38 cellular contexts compared by ENCODE assay signal in genomic region chr7:122989041-122989440, GRCh38. TPM values are rescaled to one million over a fixed set of nuclear protein-coding genes. Genes with fewer than 3 reads are reported as not detected.
"Had no signal": no experiment of that assay in that cellular context is flagged by ENCODE, and none has a peak within 500 bp of the region (broad histone marks: within the 10 kb centered on the region; RNA-seq: fewer than 3 reads in every experiment).

No MANE protein-coding gene starts in this region.

- FAIRE-seq: bronchial epithelial cell, TTC549 had no signal

- H3K9me3 Mint-ChIP-seq: activated B cell treated with CpG ODN at 0.5 μM for 24 hours; activated CD4-positive, alpha-beta T cell treated with anti-CD3 and anti-CD28 coated beads, Interleukin-2, amount 10 ng/mL, durations not matched to agents 24 days and 14 days; activated T-helper 1 cell treated with anti-CD3 and anti-CD28 coated beads, Interleukin-12 subunit alpha, Interleukin-12 subunit beta, Interleukin-2, Interleukin-4 antibody, amounts not matched to agents 30 ng/mL and 10 ng/mL and 1 ng/mL, durations not matched to agents 14 hours and 24 hours and 36 hours; T-helper 1 cell treated with Interleukin-12 subunit alpha and Interleukin-12 subunit beta and Interleukin-4 antibody, amounts not matched to agents 30 μg/mL and 1 μg/mL, for 36 hours; T-helper 2 cell treated with Interferon-gamma antibody and Interleukin-4, amounts not matched to agents 5 μg/mL and 100 μg/mL, for 36 hours had no signal

- H3K4me1 ChIP-seq: adrenal gland had no signal

- H3K9me3 ChIP-seq: adrenal gland had no signal

- H3K27ac Mint-ChIP-seq: activated B cell treated with CpG ODN at 0.5 μM for 24 hours; activated CD4-positive, alpha-beta memory T cell treated with anti-CD3 and anti-CD28 coated beads for 36 hours; activated CD4-positive, alpha-beta T cell treated with anti-CD3 and anti-CD28 coated beads, Interleukin-2, amount 10 ng/mL, durations not matched to agents 24 days and 14 days; activated CD8-positive, alpha-beta T cell treated with anti-CD3 and anti-CD28 coated beads for 36 hours; activated naive CD4-positive, alpha-beta T cell treated with anti-CD3 and anti-CD28 coated beads for 36 hours; activated naive CD4-positive, alpha-beta T cell treated with anti-CD3 and anti-CD28 coated beads, Interleukin-2, amount 50 U/mL, for 72 hours; activated naive CD8-positive, alpha-beta T cell treated with anti-CD3 and anti-CD28 coated beads for 36 hours; activated T-cell treated with anti-CD3 and anti-CD28 coated beads, Interleukin-2, amount 50 U/mL, for 72 hours; activated T-helper 1 cell treated with anti-CD3 and anti-CD28 coated beads, Interleukin-12 subunit alpha, Interleukin-12 subunit beta, Interleukin-2, Interleukin-4 antibody, amounts not matched to agents 30 ng/mL and 10 ng/mL and 1 ng/mL, durations not matched to agents 14 hours and 24 hours and 36 hours; activated T-helper 17 cell treated with anti-CD3 and anti-CD28 coated beads, Interleukin-2, amount 50 U/mL, for 72 hours; brain; T-helper 1 cell treated with Interleukin-12 subunit alpha and Interleukin-12 subunit beta and Interleukin-4 antibody, amounts not matched to agents 30 μg/mL and 1 μg/mL, for 36 hours; T-helper 2 cell treated with Interferon-gamma antibody and Interleukin-4, amounts not matched to agents 5 μg/mL and 100 μg/mL, for 36 hours had no signal

- H3K4me3 Mint-ChIP-seq: activated B cell treated with CpG ODN at 0.5 μM for 24 hours; activated CD4-positive, alpha-beta memory T cell treated with anti-CD3 and anti-CD28 coated beads for 36 hours; activated CD4-positive, alpha-beta T cell treated with anti-CD3 and anti-CD28 coated beads, Interleukin-2, amount 10 ng/mL, durations not matched to agents 24 days and 14 days; activated CD8-positive, alpha-beta T cell treated with anti-CD3 and anti-CD28 coated beads for 36 hours; activated naive CD4-positive, alpha-beta T cell treated with anti-CD3 and anti-CD28 coated beads for 36 hours; activated naive CD8-positive, alpha-beta T cell treated with anti-CD3 and anti-CD28 coated beads for 36 hours; activated T-cell treated with anti-CD3 and anti-CD28 coated beads, Interleukin-2, amount 50 U/mL, for 4 hours; activated T-cell treated with anti-CD3 and anti-CD28 coated beads, Interleukin-2, amount 50 U/mL, for 72 hours; activated T-helper 1 cell treated with anti-CD3 and anti-CD28 coated beads, Interleukin-12 subunit alpha, Interleukin-12 subunit beta, Interleukin-2, Interleukin-4 antibody, amounts not matched to agents 30 ng/mL and 10 ng/mL and 1 ng/mL, durations not matched to agents 14 hours and 24 hours and 36 hours; activated T-helper 17 cell treated with anti-CD3 and anti-CD28 coated beads, Interleukin-2, amount 50 U/mL, for 72 hours; brain; T-helper 1 cell treated with Interleukin-12 subunit alpha and Interleukin-12 subunit beta and Interleukin-4 antibody, amounts not matched to agents 30 μg/mL and 1 μg/mL, for 36 hours; T-helper 2 cell treated with Interferon-gamma antibody and Interleukin-4, amounts not matched to agents 5 μg/mL and 100 μg/mL, for 36 hours had no signal

- H3K4me3 ChIP-seq: adrenal gland, cardiac muscle cell had no signal

- ATAC-seq: activated CD8-positive, alpha-beta T cell treated with anti-CD3 and anti-CD28 coated beads for 36 hours; activated naive CD4-positive, alpha-beta T cell treated with anti-CD3 and anti-CD28 coated beads, Interleukin-2, amount 50 U/mL, for 72 hours; activated T-cell treated with anti-CD3 and anti-CD28 coated beads, Interleukin-2, amount 50 U/mL, for 4 hours; activated T-cell treated with anti-CD3 and anti-CD28 coated beads, Interleukin-2, amount 50 U/mL, for 72 hours; activated T-helper 17 cell treated with anti-CD3 and anti-CD28 coated beads, Interleukin-2, amount 50 U/mL, for 72 hours had no signal

- H3K36me3 ChIP-seq: adrenal gland, cardiac muscle cell had no signal

- H3K27me3 Mint-ChIP-seq: activated B cell treated with CpG ODN at 0.5 μM for 24 hours; activated CD4-positive, alpha-beta memory T cell treated with anti-CD3 and anti-CD28 coated beads for 36 hours; activated CD4-positive, alpha-beta T cell treated with anti-CD3 and anti-CD28 coated beads, Interleukin-2, amount 10 ng/mL, durations not matched to agents 24 days and 14 days; activated CD8-positive, alpha-beta T cell treated with anti-CD3 and anti-CD28 coated beads for 36 hours; activated naive CD8-positive, alpha-beta T cell treated with anti-CD3 and anti-CD28 coated beads for 36 hours; activated T-helper 17 cell treated with anti-CD3 and anti-CD28 coated beads, Interleukin-2, amount 50 U/mL, for 72 hours had no signal

- H3K27ac ChIP-seq: adrenal gland, cardiac muscle cell, VCaP had no signal

- DNase-seq: activated B cell treated with CpG ODN at 0.5 μM for 24 hours; activated CD4-positive, alpha-beta memory T cell treated with anti-CD3 and anti-CD28 coated beads for 36 hours; activated CD4-positive, alpha-beta T cell treated with anti-CD3 and anti-CD28 coated beads for 4 hours; activated CD4-positive, alpha-beta T cell treated with anti-CD3 and anti-CD28 coated beads, Interleukin-2, amount 10 ng/mL, durations not matched to agents 24 days and 14 days; activated CD4-positive, alpha-beta T cell treated with anti-CD3 and anti-CD28 coated beads, Interleukin-2, amount 50 U/mL, for 1 hour; activated CD4-positive, alpha-beta T cell treated with anti-CD3 and anti-CD28 coated beads, Interleukin-2, amount 50 U/mL, for 4 hours; activated CD4-positive, CD25-positive, alpha-beta regulatory T cell treated with anti-CD3 and anti-CD28 coated beads, Interleukin-2, amount 50 U/mL, for 72 hours; activated CD8-positive, alpha-beta memory T cell treated with anti-CD3 and anti-CD28 coated beads, Interleukin-2, amount 50 U/mL, for 4 hours; activated CD8-positive, alpha-beta T cell treated with anti-CD3 and anti-CD28 coated beads for 36 hours; activated effector memory CD4-positive, alpha-beta T cell treated with anti-CD3 and anti-CD28 coated beads, Interleukin-2, amount 50 U/mL, for 16 hours; activated gamma-delta T cell treated with Interleukin-2 at 50 U/mL for 16 hours; activated naive CD4-positive, alpha-beta T cell; activated naive CD4-positive, alpha-beta T cell treated with anti-CD3 and anti-CD28 coated beads for 36 hours; activated naive CD4-positive, alpha-beta T cell treated with anti-CD3 and anti-CD28 coated beads, Interleukin-2, amount 50 U/mL, for 16 hours; activated naive CD8-positive, alpha-beta T cell treated with anti-CD3 and anti-CD28 coated beads for 36 hours; activated T-cell treated with anti-CD3 and anti-CD28 coated beads for 4 hours; activated T-cell treated with anti-CD3 and anti-CD28 coated beads, Interleukin-2, amount 50 U/mL, for 1 hour; activated T-cell treated with anti-CD3 and anti-CD28 coated beads, Interleukin-2, amount 50 U/mL, for 4 hours; activated T-cell treated with anti-CD3 and anti-CD28 coated beads, Interleukin-2, amount 50 U/mL, for 72 hours; adrenal gland; amniotic stem cell; aorta; central memory CD4-positive, alpha-beta T cell; T-helper 1 cell; T-helper 2 cell; T-helper 9 cell had no signal

- H3K27me3 ChIP-seq: adrenal gland, cardiac muscle cell had no signal

- H3K4me1 Mint-ChIP-seq: activated B cell treated with CpG ODN at 0.5 μM for 24 hours; activated CD4-positive, alpha-beta T cell treated with anti-CD3 and anti-CD28 coated beads, Interleukin-2, amount 10 ng/mL, durations not matched to agents 24 days and 14 days; activated naive CD8-positive, alpha-beta T cell treated with anti-CD3 and anti-CD28 coated beads for 36 hours; activated T-helper 17 cell treated with anti-CD3 and anti-CD28 coated beads, Interleukin-2, amount 50 U/mL, for 72 hours; brain had no signal

- H3K36me3 Mint-ChIP-seq: activated CD4-positive, alpha-beta memory T cell treated with anti-CD3 and anti-CD28 coated beads for 36 hours; activated naive CD4-positive, alpha-beta T cell treated with anti-CD3 and anti-CD28 coated beads, Interleukin-2, amount 50 U/mL, for 72 hours; activated naive CD8-positive, alpha-beta T cell treated with anti-CD3 and anti-CD28 coated beads for 36 hours; brain had no signal

RNA-seq across cellular contexts. Expression of gene TAS2R16, which starts 6.5 kb away (rescaled TPM):
- total RNA-seq: activated B cell treated with CpG ODN at 0.5 μM for 24 hours; activated CD4-positive, alpha-beta memory T cell treated with anti-CD3 and anti-CD28 coated beads for 36 hours; activated CD4-positive, alpha-beta T cell treated with anti-CD3 and anti-CD28 coated beads, Interleukin-2, amount 10 ng/mL, durations not matched to agents 24 days and 14 days; activated CD8-positive, alpha-beta memory T cell treated with anti-CD3 and anti-CD28 coated beads for 36 hours; activated CD8-positive, alpha-beta T cell treated with anti-CD3 and anti-CD28 coated beads for 36 hours; activated naive CD4-positive, alpha-beta T cell treated with anti-CD3 and anti-CD28 coated beads for 36 hours; activated naive CD4-positive, alpha-beta T cell treated with anti-CD3 and anti-CD28 coated beads, Interleukin-2, amount 50 U/mL, for 72 hours; activated naive CD8-positive, alpha-beta T cell treated with anti-CD3 and anti-CD28 coated beads for 36 hours; activated T-cell treated with anti-CD3 and anti-CD28 coated beads, Interleukin-2, amount 50 U/mL, for 4 hours; activated T-cell treated with anti-CD3 and anti-CD28 coated beads, Interleukin-2, amount 50 U/mL, for 72 hours; activated T-helper 1 cell treated with anti-CD3 and anti-CD28 coated beads, Interleukin-12 subunit alpha, Interleukin-12 subunit beta, Interleukin-2, Interleukin-4 antibody, amounts not matched to agents 30 ng/mL and 10 ng/mL and 1 ng/mL, durations not matched to agents 14 hours and 24 hours and 36 hours; activated T-helper 17 cell treated with anti-CD3 and anti-CD28 coated beads, Interleukin-2, amount 50 U/mL, for 72 hours; adrenal gland; aorta; bronchial epithelial cell; cardiac muscle cell; cerebellum had no signal
- polyA plus RNA-seq: adrenal gland, aorta, cardiac muscle cell had no signal
